In genomic region chr10:87867453-87867852, GRCh38 we compare ENCODE assay signal across 8 cellular contexts. TPM values are rescaled to one million over a fixed set of nuclear protein-coding genes. Genes with fewer than 3 reads are reported as not detected.
DNase-seq lines count a peak whose midpoint lies in the region; ATAC-seq, FAIRE-seq and TF ChIP-seq lines count a peak whose summit lies in the region.

No MANE protein-coding gene starts in this region.

- H3K36me3 ChIP-seq in adrenal gland (replicated peaks in 1 of 2) (peaks cover 0 to 1% of the 10 kb centered on the region in 2 donors), HepG2 (replicated peaks in 1 of 2; ENCODE audit: control insufficient read depth in 1 of 2, insufficient read depth in 2 of 2, low read length in 2 of 2) (no peaks in the 10 kb centered on the region), thymus (ENCODE audit: control insufficient read depth, insufficient read depth) (no peaks in the 10 kb centered on the region)

- H3K4me3 ChIP-seq in adrenal gland, result peak overlapping the region in 2 of 4 donors; percentile 67 to 90
- H3K4me3 ChIP-seq in HepG2 (replicated peaks in 1 of 3; ENCODE audit: insufficient read depth in 1 of 3, low read depth in 2 of 3, low read length in 3 of 3), result peak overlapping the region; percentile 65 to 94 (median 80); a peak in 5 of 6 replicates
- H3K4me3 ChIP-seq in thymus (ENCODE audit: low read length), result peak overlapping the region; percentile 43

- H3K9me3 Mint-ChIP-seq in activated T-cell treated with anti-CD3 and anti-CD28 coated beads, Interleukin-2, amount 50 U/mL, for 24 hours, result no peaks in the 10 kb centered on the region

- in situ Hi-C loops in HepG2 (cut with HindIII; ENCODE audit: extremely low pct_ligation_motif_present, low pct_unique_long_range_greater_than_20kb), result no loop called here

- H3K27ac Mint-ChIP-seq in activated T-cell treated with anti-CD3 and anti-CD28 coated beads, Interleukin-2, amount 50 U/mL, for 24 hours, result no peak overlapping the region

- no peak overlapping the region for H2AFZ ChIP-seq in HepG2 (ENCODE audit: low read length)

- no peaks in the 10 kb centered on the region for H3K27me3 ChIP-seq in adrenal gland
- no peaks in the 10 kb centered on the region; a peak in 1 of 5 replicates for H3K27me3 ChIP-seq in HepG2 (ENCODE audit: control insufficient read depth in 1 of 2, insufficient read depth in 2 of 2, low read length in 2 of 2)
- no peaks in the 10 kb centered on the region for H3K27me3 ChIP-seq in thymus (ENCODE audit: control insufficient read depth, insufficient read depth)

- no TSS peak for BruUV-seq in HepG2 (replicated peaks; lab: Mats Ljungman, UMichigan)

- H3K36me3 Mint-ChIP-seq in activated T-cell treated with anti-CD3 and anti-CD28 coated beads, Interleukin-2, amount 50 U/mL, for 24 hours (ENCODE audit: low read depth), result peaks cover 54% of the 10 kb centered on the region

- FAIRE-seq in HepG2 (lab: Jason Lieb, UNC) (no peak), urothelium cell line (lab: Jason Lieb, UNC) (no peak)

- no peak for DNase-seq in activated T-cell treated with anti-CD3 and anti-CD28 coated beads, Interleukin-2, amount 50 U/mL, for 24 hours
- DNase-seq in activated T-cell treated with anti-CD3 and anti-CD28 coated beads, Interleukin-2, amount 50 U/mL, for 48 hours, result no peak
- DNase-seq in adrenal gland (no peak), HepG2 (ENCODE audit: low spot score) (no peak), substantia nigra (lab: John Stamatoyannopoulos, UW) (no peak), urothelium cell line (ENCODE audit: low spot score) (no peak)

- TF ChIP-seq POLR2A in adrenal gland (IDR thresholded peaks at IDR 0.05), result no peak
- no peak for TF ChIP-seq POLR2A in HepG2 (IDR thresholded peaks at IDR 0.05; ENCODE audit: insufficient read depth in 1 of 2, low read depth in 2 of 2, low read length in 2 of 2)

- peak overlapping the region; percentile 76 for H3K4me2 ChIP-seq in HepG2 (ENCODE audit: low read depth, low read length)

- peaks cover 0 to 46% of the 10 kb centered on the region in 2 donors for H3K4me1 ChIP-seq in adrenal gland (replicated peaks in 1 of 2)
- H3K4me1 ChIP-seq in HepG2 (ENCODE audit: insufficient read depth, low read length), result peaks cover 33% of the 10 kb centered on the region
- H3K4me1 ChIP-seq in thymus (ENCODE audit: control insufficient read depth, insufficient read depth, low read length), result peaks cover 9% of the 10 kb centered on the region

- intact Hi-C loops in adrenal gland (cut with DNase I) (loop anchor here (10.0 kb wide), 2 partner anchors 247 to 517 kb away; no protein-coding TSS in a partner anchor), HepG2 (cut with micrococcal nuclease; ENCODE audit: unreplicated experiment) (no loop called here)

- H3K27ac ChIP-seq in adrenal gland (peak overlapping the region in 3 of 5 donors; percentile 46 to 97 (median 97)), HepG2 (ENCODE audit: extremely low read length, insufficient read depth, low read length) (no peak overlapping the region), thymus (ENCODE audit: low read depth) (no peak overlapping the region), substantia nigra (ENCODE audit: low read depth, low read length, poor library complexity, severe bottlenecking) (no peak overlapping the region)

- TF ChIP-seq RAD21 in HepG2 (CRISPR knock-in tag; IDR thresholded peaks at IDR 0.05), result no peak

- H3K4me3 Mint-ChIP-seq in activated T-cell treated with anti-CD3 and anti-CD28 coated beads, Interleukin-2, amount 50 U/mL, for 24 hours, result peak overlapping the region; percentile 96

- POLR2A ChIA-PET in HepG2 (lab: Yijun Ruan, JAX), result no interaction called here

- peaks cover 52% of the 10 kb centered on the region for H4K20me1 ChIP-seq in HepG2 (ENCODE audit: insufficient read depth, low read length)

- no peaks in the 10 kb centered on the region for H3K9me3 ChIP-seq in adrenal gland (replicated peaks in 1 of 3)
- H3K9me3 ChIP-seq in HepG2 (ENCODE audit: low read length), result no peaks in the 10 kb centered on the region
- H3K9me3 ChIP-seq in thymus (ENCODE audit: control insufficient read depth), result no peaks in the 10 kb centered on the region

- no peaks in the 10 kb centered on the region for H3K27me3 Mint-ChIP-seq in activated T-cell treated with anti-CD3 and anti-CD28 coated beads, Interleukin-2, amount 50 U/mL, for 24 hours

- H3K79me2 ChIP-seq in HepG2 (ENCODE audit: insufficient read depth, low read length), result peaks cover 83% of the 10 kb centered on the region

- no peak for TF ChIP-seq CTCF in adrenal gland (IDR thresholded peaks at IDR 0.05)
- no peak for TF ChIP-seq CTCF in HepG2 (CRISPR knock-in tag; IDR thresholded peaks at IDR 0.05)

- ATAC-seq in HepG2 (no peak), HG03520 (IDR thresholded peaks at IDR 0.05; ENCODE audit: unreplicated experiment) (no peak)

- CTCF ChIA-PET in HepG2 (lab: Yijun Ruan, JAX; ENCODE audit: low intra/inter-chr PET ratio, low total read pairs), result no interaction called here

- TF ChIP-seq EP300 in HepG2 (IDR thresholded peaks at IDR 0.05; ENCODE audit: low read depth in 2 of 2, low read length in 2 of 2) (no peak), HepG2 (CRISPR knock-in tag; IDR thresholded peaks at IDR 0.05; ENCODE audit: borderline replicate concordance) (no peak)

- H3K9ac ChIP-seq in HepG2 (ENCODE audit: insufficient read depth, low read depth, low read length), result peak overlapping the region; percentile 82

- H3K4me1 Mint-ChIP-seq in activated T-cell treated with anti-CD3 and anti-CD28 coated beads, Interleukin-2, amount 50 U/mL, for 24 hours (ENCODE audit: low read depth), result peaks cover 66% of the 10 kb centered on the region

RNA-seq across cellular contexts. Expression of gene PTEN, which starts 4.0 kb away (rescaled TPM):
- total RNA-seq in adrenal gland, result 100 to 1,000 TPM in 2 of 8 donors, 10 to 100 TPM in 6; 72.2 to 179 (median 93.2) TPM
- 10 to 100 TPM; 35.7 to 87.1 (median 37.9) TPM for polyA plus RNA-seq in adrenal gland
- total RNA-seq in HepG2 (2016; rRNA removed; fragmentation: Illumina TruSeq; extraction: Trizol), result 53.4 and 61.3 TPM in 2 replicates
- 82.4 and 88.0 TPM in 2 replicates for total RNA-seq in HepG2 (2016; cell fraction: cytosol; rRNA removed; fragmentation: Illumina TruSeq; extraction: Trizol; ENCODE audit: low read depth)
- 47.2 and 66.2 TPM in 2 replicates for total RNA-seq in HepG2 (2016; cell fraction: insoluble cytoplasmic fraction; rRNA removed; fragmentation: Illumina TruSeq; extraction: Trizol)
- 81.1 and 107 TPM in 2 replicates for total RNA-seq in HepG2 (2016; cell fraction: membrane; rRNA removed; fragmentation: Illumina TruSeq; extraction: Trizol)
- 127 and 136 TPM in 2 replicates for total RNA-seq in HepG2 (2016; cell fraction: nucleus; rRNA removed; fragmentation: Illumina TruSeq; extraction: Trizol)
- polyA plus RNA-seq in HepG2 (2011; rRNA removed), result 21.4 and 30.3 TPM in 2 replicates
- 7.0 and 9.2 TPM in 2 replicates for polyA plus RNA-seq in HepG2 (2011; cell fraction: cytosol; rRNA removed)
- 16.9 and 17.8 TPM in 2 replicates for polyA plus RNA-seq in HepG2 (2011; cell fraction: nucleus; rRNA removed)
- polyA plus RNA-seq in HepG2 (2012), result 34.8 and 38.6 TPM in 2 replicates
- 34.1 and 35.2 TPM in 2 replicates for polyA plus RNA-seq in HepG2 (2016; cell fraction: cytosol; fragmentation: Illumina TruSeq; extraction: Trizol; ENCODE audit: low read depth)
- 41.9 and 43.9 TPM in 2 replicates for polyA plus RNA-seq in HepG2 (2016; cell fraction: insoluble cytoplasmic fraction; fragmentation: Illumina TruSeq; extraction: Trizol; ENCODE audit: low read depth)
- 60.0 and 64.3 TPM in 2 replicates for polyA plus RNA-seq in HepG2 (2016; cell fraction: membrane; fragmentation: Illumina TruSeq; extraction: Trizol; ENCODE audit: low read depth)
- polyA plus RNA-seq in HepG2 (2016; cell fraction: nucleus; fragmentation: Illumina TruSeq; extraction: Trizol; ENCODE audit: insufficient read depth, low read depth), result 62.6 and 63.9 TPM in 2 replicates
- 18.6 and 85.7 TPM in 2 replicates for polyA minus RNA-seq in HepG2 (2011; rRNA and poly(A)+ RNA removed; ENCODE audit: low replicate concordance)
- polyA minus RNA-seq in HepG2 (2011; cell fraction: cytosol; rRNA and poly(A)+ RNA removed), result 43.6 and 59.8 TPM in 2 replicates
- polyA minus RNA-seq in HepG2 (2011; cell fraction: nucleus; rRNA and poly(A)+ RNA removed), result 255 and 302 TPM in 2 replicates
- 70.9 TPM for polyA plus RNA-seq in thymus

RNA-seq across cellular contexts. Expression of gene KLLN, which starts 4.1 kb away (rescaled TPM):
- total RNA-seq in adrenal gland, result 1 to 10 TPM in 5 of 8 donors, under 1 TPM in 3; 0.42 to 1.5 (median 1.1) TPM
- polyA plus RNA-seq in adrenal gland, result under 1 TPM; 0.24 to 0.84 (median 0.48) TPM
- total RNA-seq in HepG2 (2016; rRNA removed; fragmentation: Illumina TruSeq; extraction: Trizol), result 0.39 and 0.44 TPM in 2 replicates
- 0.53 and 0.61 TPM in 2 replicates for total RNA-seq in HepG2 (2016; cell fraction: cytosol; rRNA removed; fragmentation: Illumina TruSeq; extraction: Trizol; ENCODE audit: low read depth)
- total RNA-seq in HepG2 (2016; cell fraction: insoluble cytoplasmic fraction; rRNA removed; fragmentation: Illumina TruSeq; extraction: Trizol), result 0.45 and 0.46 TPM in 2 replicates
- 0.68 and 0.76 TPM in 2 replicates for total RNA-seq in HepG2 (2016; cell fraction: membrane; rRNA removed; fragmentation: Illumina TruSeq; extraction: Trizol)
- total RNA-seq in HepG2 (2016; cell fraction: nucleus; rRNA removed; fragmentation: Illumina TruSeq; extraction: Trizol), result 0.56 and 0.63 TPM in 2 replicates
- 0.08 and 0.12 TPM in 2 replicates for polyA plus RNA-seq in HepG2 (2011; rRNA removed)
- 0.12 and 0.14 TPM in 2 replicates for polyA plus RNA-seq in HepG2 (2011; cell fraction: cytosol; rRNA removed)
- 0.19 and 0.23 TPM in 2 replicates for polyA plus RNA-seq in HepG2 (2011; cell fraction: nucleus; rRNA removed)
- 0.15 and 0.34 TPM in 2 replicates for polyA plus RNA-seq in HepG2 (2012)
- 0.06 and 0.10 TPM in 2 replicates for polyA plus RNA-seq in HepG2 (2016; cell fraction: cytosol; fragmentation: Illumina TruSeq; extraction: Trizol; ENCODE audit: low read depth)
- 0.38 and 0.51 TPM in 2 replicates for polyA plus RNA-seq in HepG2 (2016; cell fraction: insoluble cytoplasmic fraction; fragmentation: Illumina TruSeq; extraction: Trizol; ENCODE audit: low read depth)
- 0.28 and 0.29 TPM in 2 replicates for polyA plus RNA-seq in HepG2 (2016; cell fraction: membrane; fragmentation: Illumina TruSeq; extraction: Trizol; ENCODE audit: low read depth)
- polyA plus RNA-seq in HepG2 (2016; cell fraction: nucleus; fragmentation: Illumina TruSeq; extraction: Trizol; ENCODE audit: insufficient read depth, low read depth), result 0.27 TPM in 2 replicates
- polyA minus RNA-seq in HepG2 (2011; rRNA and poly(A)+ RNA removed; ENCODE audit: low replicate concordance), result 0.64 and 3.7 TPM in 2 replicates
- 0.20 and 0.35 TPM in 2 replicates for polyA minus RNA-seq in HepG2 (2011; cell fraction: cytosol; rRNA and poly(A)+ RNA removed)
- 0.75 and 1.0 TPM in 2 replicates for polyA minus RNA-seq in HepG2 (2011; cell fraction: nucleus; rRNA and poly(A)+ RNA removed)
- 1.0 TPM for polyA plus RNA-seq in thymus

RNA-seq across cellular contexts. Expression of gene ATAD1, which starts 49.4 kb away (rescaled TPM):
- total RNA-seq in adrenal gland (100 to 1,000 TPM in 1 of 8 donors, 10 to 100 TPM in 7; 30.0 to 119 (median 50.4) TPM), HepG2 (2016; rRNA removed; fragmentation: Illumina TruSeq; extraction: Trizol) (23.2 and 28.2 TPM in 2 replicates)
- polyA plus RNA-seq in adrenal gland (10 to 100 TPM in 1 of 3 donors, 1 to 10 TPM in 2; 8.5 to 54.4 (median 9.0) TPM), HepG2 (2011; rRNA removed) (13.2 and 14.9 TPM in 2 replicates), thymus (22.1 TPM)
- 4.1 and 4.4 TPM in 2 replicates for total RNA-seq in HepG2 (2016; cell fraction: cytosol; rRNA removed; fragmentation: Illumina TruSeq; extraction: Trizol; ENCODE audit: low read depth)
- total RNA-seq in HepG2 (2016; cell fraction: insoluble cytoplasmic fraction; rRNA removed; fragmentation: Illumina TruSeq; extraction: Trizol), result 20.5 and 28.2 TPM in 2 replicates
- total RNA-seq in HepG2 (2016; cell fraction: membrane; rRNA removed; fragmentation: Illumina TruSeq; extraction: Trizol), result 9.8 and 11.6 TPM in 2 replicates
- total RNA-seq in HepG2 (2016; cell fraction: nucleus; rRNA removed; fragmentation: Illumina TruSeq; extraction: Trizol), result 31.5 and 36.1 TPM in 2 replicates
- polyA plus RNA-seq in HepG2 (2011; cell fraction: cytosol; rRNA removed), result 5.7 and 10.9 TPM in 2 replicates
- 9.2 and 13.6 TPM in 2 replicates for polyA plus RNA-seq in HepG2 (2011; cell fraction: nucleus; rRNA removed)
- polyA plus RNA-seq in HepG2 (2012), result 28.9 and 35.5 TPM in 2 replicates
- 1.4 and 1.9 TPM in 2 replicates for polyA plus RNA-seq in HepG2 (2016; cell fraction: cytosol; fragmentation: Illumina TruSeq; extraction: Trizol; ENCODE audit: low read depth)
- polyA plus RNA-seq in HepG2 (2016; cell fraction: insoluble cytoplasmic fraction; fragmentation: Illumina TruSeq; extraction: Trizol; ENCODE audit: low read depth), result 15.9 and 16.5 TPM in 2 replicates
- polyA plus RNA-seq in HepG2 (2016; cell fraction: membrane; fragmentation: Illumina TruSeq; extraction: Trizol; ENCODE audit: low read depth), result 5.1 and 5.7 TPM in 2 replicates
- 35.9 and 37.6 TPM in 2 replicates for polyA plus RNA-seq in HepG2 (2016; cell fraction: nucleus; fragmentation: Illumina TruSeq; extraction: Trizol; ENCODE audit: insufficient read depth, low read depth)
- polyA minus RNA-seq in HepG2 (2011; rRNA and poly(A)+ RNA removed; ENCODE audit: low replicate concordance), result 8.2 and 36.0 TPM in 2 replicates
- 15.2 and 18.0 TPM in 2 replicates for polyA minus RNA-seq in HepG2 (2011; cell fraction: cytosol; rRNA and poly(A)+ RNA removed)
- 45.7 and 51.8 TPM in 2 replicates for polyA minus RNA-seq in HepG2 (2011; cell fraction: nucleus; rRNA and poly(A)+ RNA removed)

Comparison
In these comparisons a context has a peak if more than half of its experiments do, and no peak if none do; other contexts are left out.
1. H3K27ac ChIP-seq: peak in adrenal gland (3 of 5); none in HepG2 (single experiment), thymus (single experiment) and substantia nigra (single experiment).